13 cellular contexts compared by ENCODE assay signal in the genomic region with DNA sequence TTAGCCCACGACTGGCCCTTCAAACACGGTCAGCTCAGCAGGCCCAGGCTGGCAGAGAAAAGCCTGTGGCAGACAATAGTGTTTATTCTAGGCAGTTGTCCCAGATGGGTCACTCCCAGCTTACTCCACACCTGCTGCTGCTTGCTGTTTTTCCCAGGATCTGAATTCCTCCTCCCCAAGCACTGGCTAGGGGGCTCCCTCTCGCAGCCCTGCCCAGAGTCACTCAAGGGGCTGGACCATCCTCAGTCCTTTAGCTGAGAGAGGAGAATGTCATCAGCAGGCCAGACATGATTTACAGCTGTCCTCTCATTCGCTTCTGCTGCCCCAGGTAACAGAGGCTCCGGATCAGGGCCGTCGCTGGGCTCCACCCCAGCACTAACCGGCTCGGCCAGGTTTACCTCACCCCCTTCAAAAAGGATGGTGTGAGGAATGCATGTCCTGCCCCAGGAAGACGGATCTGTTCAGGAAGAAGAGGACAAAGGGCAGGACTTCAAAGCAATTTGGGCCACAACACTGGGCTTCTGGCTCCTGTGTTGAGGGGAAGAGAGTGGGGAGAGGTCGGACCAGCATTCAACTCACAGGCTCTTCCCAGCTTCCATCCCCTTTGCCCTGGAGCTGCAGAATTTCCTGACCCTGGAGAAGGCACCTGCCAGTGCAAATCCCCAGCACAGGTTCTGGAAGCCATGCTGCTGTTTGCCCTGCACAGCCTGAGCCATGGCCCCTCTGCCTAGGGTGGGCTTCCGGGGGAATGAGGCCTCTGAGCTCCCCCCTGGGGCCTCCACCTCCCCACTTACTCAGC. TPM values are rescaled to one million over a fixed set of nuclear protein-coding genes. Genes with fewer than 3 reads are reported as not detected.
DNase-seq lines count a peak whose midpoint lies in the region; ATAC-seq and TF ChIP-seq lines count a peak whose summit lies in the region.
"Had no signal": no experiment of that assay in that cellular context is flagged by ENCODE, and none has a peak within 500 bp of the region (broad histone marks: within the 10 kb centered on the region; RNA-seq: fewer than 3 reads in every experiment).

No MANE protein-coding gene starts in this region.

- no peak overlapping the region for H3K4me3 ChIP-seq in WERI-Rb-1 (ENCODE audit: low read depth, low read length)
- H3K4me3 ChIP-seq in lung, result no peak overlapping the region
- H3K4me3 ChIP-seq in heart right ventricle, result no peak overlapping the region
- H3K4me3 ChIP-seq: GM12878 had no signal

- intact Hi-C loops in heart right ventricle (cut with DNase I), result no loop called here

- H3K27ac ChIP-seq in WERI-Rb-1 (no peak overlapping the region), lung (ENCODE audit: low read depth in 1 of 2, low read length in 1 of 2) (peak overlapping the region in 1 of 2 donors; percentile 66), heart right ventricle (no peak overlapping the region)

- DNase-seq in COLO668 (lab: John Stamatoyannopoulos, UW; ENCODE audit: unreplicated experiment), result peak; percentile 90
- peak; percentile 60 to 62 for DNase-seq in NCI-H1930 (lab: John Stamatoyannopoulos, UW)
- peak; percentile 35 for DNase-seq in WERI-Rb-1
- peak; percentile 60 for DNase-seq in lung (ENCODE audit: low spot score)
- DNase-seq in activated CD8-positive, alpha-beta memory T cell treated with anti-CD3 and anti-CD28 coated beads, Interleukin-2, amount 50 U/mL, for 48 hours, result no peak
- DNase-seq in heart right ventricle, result no peak
- DNase-seq: cortex of kidney, NCI-H1048 had no signal

- WGBS in lung, 2 donors, result 56 to 73% methylated on average over 12 of the region's 12 CpGs
- 73 to 79% methylated on average over 12 of the region's 12 CpGs for WGBS in heart right ventricle, 2 donors

- H3K4me1 ChIP-seq in lung (ENCODE audit: control insufficient read depth in 2 of 2, insufficient read depth in 2 of 2, low read length in 2 of 2) (peaks cover 0 to 8% of the 10 kb centered on the region in 2 donors), heart right ventricle (peaks cover 0 to 32% (median 18%) of the 10 kb centered on the region in 9 donors)

- H3K9me3 ChIP-seq in WERI-Rb-1 (ENCODE audit: severe bottlenecking) (peaks cover 1% of the 10 kb centered on the region), lung (ENCODE audit: control insufficient read depth in 2 of 2, insufficient read depth in 1 of 2, low read length in 1 of 2) (no peaks in the 10 kb centered on the region), heart right ventricle (no peaks in the 10 kb centered on the region)

- TF ChIP-seq CTCF in WERI-Rb-1 (IDR thresholded peaks at IDR 0.05; ENCODE audit: low read depth, low read length) (no peak), lung (IDR thresholded peaks at IDR 0.05; ENCODE audit: control extremely low read depth, extremely low read depth) (no peak), heart right ventricle (IDR thresholded peaks at IDR 0.05) (no peak)

- H3K27me3 ChIP-seq in WERI-Rb-1 (ENCODE audit: insufficient read depth, low read depth, severe bottlenecking) (no peaks in the 10 kb centered on the region), lung (ENCODE audit: control insufficient read depth, insufficient read depth) (no peaks in the 10 kb centered on the region), heart right ventricle (peaks cover 0 to 6% (median 0%) of the 10 kb centered on the region in 7 donors)

- ATAC-seq in lung (ENCODE audit: insufficient read depth, low FRiP score) (no peak), HG02798 (IDR thresholded peaks at IDR 0.05; ENCODE audit: poor library complexity, unreplicated experiment) (no peak), heart right ventricle (no peak), HG02852 (IDR thresholded peaks at IDR 0.05; ENCODE audit: unreplicated experiment) (no peak)
- ATAC-seq: GM12878 had no signal

- no peaks in the 10 kb centered on the region for H3K36me3 ChIP-seq in WERI-Rb-1
- no peaks in the 10 kb centered on the region for H3K36me3 ChIP-seq in lung (ENCODE audit: control insufficient read depth in 2 of 2, insufficient read depth in 2 of 2, low read length in 2 of 2)
- H3K36me3 ChIP-seq in heart right ventricle, result no peaks in the 10 kb centered on the region

RNA-seq across cellular contexts. Expression of a gene that starts 59.7 kb away (rescaled TPM):
- total RNA-seq in lung (1 to 10 TPM in 1 of 2 donors, under 1 TPM in 1; 0.74 to 1.1 TPM), heart right ventricle (not detected)
- polyA plus RNA-seq in lung (under 1 TPM; 0.39 to 0.76 TPM), heart right ventricle (under 1 TPM in 1 of 2 donors, not detected in 1; 0.01 TPM)
- total RNA-seq: GM12878, pulmonary artery endothelial cell had no signal
- polyA plus RNA-seq: BJ had no signal

Comparison
In these comparisons a context has a peak if more than half of its experiments do, and no peak if none do; other contexts are left out.
1. DNase-seq: peak in COLO668 (single experiment), NCI-H1930 (2 of 2), WERI-Rb-1 (single experiment) and lung (single experiment); none in activated CD8-positive, alpha-beta memory T cell treated with anti-CD3 and anti-CD28 coated beads, Interleukin-2, amount 50 U/mL, for 48 hours (single experiment) and heart right ventricle (0 of 2).